ENCODE assay signal across 21 cellular contexts in the genomic region with DNA sequence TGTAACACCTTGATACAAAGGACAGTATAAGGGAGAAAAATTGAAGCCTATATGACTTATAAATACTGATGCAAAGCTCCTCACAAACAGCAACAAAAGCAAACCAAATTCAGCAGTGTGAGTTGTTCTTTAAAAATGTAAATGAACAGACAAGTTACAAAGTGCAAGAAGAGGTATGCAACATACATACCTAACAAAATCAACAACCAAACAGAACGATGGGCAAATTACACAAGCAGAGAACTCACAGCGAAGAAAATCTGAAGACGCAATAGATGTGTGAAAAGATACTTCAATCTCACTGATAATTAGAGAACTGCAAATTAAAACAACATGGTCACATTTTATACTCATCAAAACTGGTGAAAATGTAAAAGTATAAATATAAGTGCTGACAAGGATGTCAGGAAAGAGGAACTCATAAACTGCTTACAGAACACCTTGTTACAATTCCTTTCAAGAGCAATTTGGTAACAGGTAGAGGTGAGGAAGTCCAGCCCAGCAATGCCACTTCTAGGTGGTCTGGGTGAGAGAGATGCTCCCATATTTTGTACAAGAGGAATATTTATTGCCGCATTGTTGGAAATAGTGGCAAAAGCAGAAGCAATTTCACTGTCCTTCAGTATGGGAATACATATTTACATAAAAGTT. TPM values are rescaled to one million over a fixed set of nuclear protein-coding genes. Genes with fewer than 3 reads are reported as not detected.
DNase-seq lines count a peak whose midpoint lies in the region; ATAC-seq, FAIRE-seq and TF ChIP-seq lines count a peak whose summit lies in the region.
"Had no signal": no experiment of that assay in that cellular context is flagged by ENCODE, and none has a peak within 500 bp of the region (broad histone marks: within the 10 kb centered on the region; RNA-seq: fewer than 3 reads in every experiment).

No MANE protein-coding gene starts in this region.

- H3K27ac ChIP-seq in Panc1 (ENCODE audit: low read length) = peak overlapping the region; percentile 9; the same call in 1 of the 2 replicates
- peak overlapping the region; percentile 95 to 100 (median 98) for H3K27ac ChIP-seq in sigmoid colon
- H3K27ac ChIP-seq in WERI-Rb-1 = no peak overlapping the region

- H3K4me3 ChIP-seq in Panc1 (ENCODE audit: low read depth in 2 of 2, low read length in 2 of 2) (no peak overlapping the region), fibroblast of villous mesenchyme (ENCODE audit: low read depth, low read length) (no peak overlapping the region), sigmoid colon (no peak overlapping the region), WERI-Rb-1 (ENCODE audit: low read depth, low read length) (no peak overlapping the region)

- H3K27me3 ChIP-seq in Panc1 (ENCODE audit: control insufficient read depth, insufficient read depth, low read length) (no peaks in the 10 kb centered on the region), sigmoid colon (no peaks in the 10 kb centered on the region), WERI-Rb-1 (ENCODE audit: insufficient read depth, low read depth, severe bottlenecking) (no peaks in the 10 kb centered on the region)

- H3K9me3 ChIP-seq in Panc1 (ENCODE audit: control insufficient read depth, insufficient read depth, low read depth, low read length) (no peaks in the 10 kb centered on the region), sigmoid colon (no peaks in the 10 kb centered on the region), WERI-Rb-1 (ENCODE audit: severe bottlenecking) (no peaks in the 10 kb centered on the region)

- ATAC-seq in Panc1 = no peak
- ATAC-seq: activated CD8-positive, alpha-beta T cell treated with anti-CD3 and anti-CD28 coated beads for 36 hours; left ventricle myocardium superior had no signal

- TF ChIP-seq POLR2A in GM12891 (IDR thresholded peaks at IDR 0.05; ENCODE audit: low read depth, low read length) = no peak
- no peak for TF ChIP-seq POLR2A in sigmoid colon (IDR thresholded peaks at IDR 0.05)

- POLR2A ChIA-PET in Panc1 (lab: Charles Lee) = no interaction called here

- peaks cover 25% of the 10 kb centered on the region for H3K4me1 ChIP-seq in Panc1 (ENCODE audit: control insufficient read depth, insufficient read depth, low read length)
- peaks cover 2 to 97% (median 74%) of the 10 kb centered on the region in 4 donors for H3K4me1 ChIP-seq in sigmoid colon

- intact Hi-C loops in Panc1 (cut with micrococcal nuclease; ENCODE audit: unreplicated experiment) = no loop called here
- intact Hi-C loops in sigmoid colon (cut with DNase I) = no loop called here

- TF ChIP-seq CTCF in Panc1 (IDR thresholded peaks at IDR 0.05) (no peak), fibroblast of villous mesenchyme (IDR thresholded peaks at IDR 0.05; ENCODE audit: insufficient read depth, low read depth, low read length) (no peak), sigmoid colon (IDR thresholded peaks at IDR 0.05) (no peak), WERI-Rb-1 (IDR thresholded peaks at IDR 0.05; ENCODE audit: low read depth, low read length) (no peak)

- in situ Hi-C loops in Panc1 (cut with HindIII; ENCODE audit: low pct_unique_long_range_greater_than_20kb, low sequenced_read_pairs) = no loop called here

- 85 to 90% methylated on average over 4 of the region's 4 CpGs for WGBS in sigmoid colon, 2 donors

- DNase-seq in GM12891 (ENCODE audit: insufficient read length, low spot score) (no peak), Panc1 (ENCODE audit: low read depth, low spot score) (no peak), fibroblast of villous mesenchyme (ENCODE audit: low read depth) (peak; percentile 63), sigmoid colon (no peak), NCI-H2227 treated with DMSO at 0.1 percent for 48 hours (lab: John Stamatoyannopoulos, UW) (no peak), WERI-Rb-1 (no peak), C1 segment of cervical spinal cord (lab: John Stamatoyannopoulos, UW) (no peak), globus pallidus (ENCODE audit: low spot score) (no peak)
- DNase-seq: activated CD8-positive, alpha-beta T cell treated with anti-CD3 and anti-CD28 coated beads for 36 hours; activated T-cell treated with anti-CD3 and anti-CD28 coated beads, Interleukin-2, amount 50 U/mL, for 1 hour; CD4-positive, CD25-positive, alpha-beta regulatory T cell; cerebellar nuclear complex; DMS 273 treated with DMSO at 0.1 percent for 48 hours; effector CD8-positive, alpha-beta T cell; GOT3; left ventricle myocardium superior; NCI-H1105 treated with DMSO at 0.1 percent for 48 hours; NCI-H2107; NCI-H524; retina; T1000 had no signal

- CTCF ChIA-PET in Panc1 (lab: Charles Lee) = no interaction called here

- no peaks in the 10 kb centered on the region for H3K36me3 ChIP-seq in Panc1 (ENCODE audit: control insufficient read depth, insufficient read depth, low read length)
- no peaks in the 10 kb centered on the region for H3K36me3 ChIP-seq in sigmoid colon
- peaks cover 14% of the 10 kb centered on the region for H3K36me3 ChIP-seq in WERI-Rb-1

- BruUV-seq in Panc1 (replicated peaks; lab: Mats Ljungman, UMichigan) = no TSS peak

- FAIRE-seq in GM12891 (lab: Jason Lieb, UNC) = no peak

- TF ChIP-seq EP300 in sigmoid colon (IDR thresholded peaks at IDR 0.05) = no peak

TF ChIP-seq in GM12891, 5 proteins besides CTCF, POLR2A, EP300 and RAD21:
- no peak for TF ChIP-seq PAX5 (IDR thresholded peaks at IDR 0.05; ENCODE audit: insufficient read depth, low read length, severe bottlenecking)
- peak; percentile 37; the same call in 1 of the 2 replicates for TF ChIP-seq SPI1 (IDR thresholded peaks at IDR 0.05; ENCODE audit: low read depth, low read length)
- TF ChIP-seq POLR2AphosphoS5 (IDR thresholded peaks at IDR 0.05; ENCODE audit: low read depth, low read length) = no peak
- TF ChIP-seq TAF1 (IDR thresholded peaks at IDR 0.05; ENCODE audit: low read depth, low read length) = no peak
- TF ChIP-seq POU2F2 (IDR thresholded peaks at IDR 0.05; ENCODE audit: low read depth, low read length) = no peak

RNA-seq across cellular contexts. Expression of gene CORO1C, which starts 47.3 kb away (rescaled TPM):
- 61.9 TPM for polyA plus RNA-seq in GM12891 (2012; ENCODE audit: low read depth, missing spikeins)
- total RNA-seq in Panc1 (2021; ENCODE audit: unreplicated experiment) = 165 TPM
- polyA plus RNA-seq in Panc1 (2012; ENCODE audit: insufficient read length) = 86.7 TPM
- total RNA-seq in fibroblast of villous mesenchyme = 433 and 457 TPM in 2 replicates
- 100 to 1,000 TPM; 247 to 569 (median 360) TPM for total RNA-seq in sigmoid colon
- 10 to 100 TPM; 38.4 to 50.2 (median 49.2) TPM for polyA plus RNA-seq in sigmoid colon

RNA-seq across cellular contexts. Expression of gene SELPLG, which starts 50.3 kb away (rescaled TPM):
- 13.8 TPM for polyA plus RNA-seq in GM12891 (2012; ENCODE audit: low read depth, missing spikeins)
- total RNA-seq in Panc1 (2021; ENCODE audit: unreplicated experiment) (0.41 TPM), fibroblast of villous mesenchyme (1.3 and 2.2 TPM in 2 replicates), sigmoid colon (1 to 10 TPM; 6.1 to 10.0 (median 7.6) TPM)
- 0.42 TPM for polyA plus RNA-seq in Panc1 (2012; ENCODE audit: insufficient read length)
- polyA plus RNA-seq in sigmoid colon = 10 to 100 TPM in 1 of 3 donors, 1 to 10 TPM in 2; 1.8 to 26.1 (median 6.7) TPM
